In the genomic region with DNA sequence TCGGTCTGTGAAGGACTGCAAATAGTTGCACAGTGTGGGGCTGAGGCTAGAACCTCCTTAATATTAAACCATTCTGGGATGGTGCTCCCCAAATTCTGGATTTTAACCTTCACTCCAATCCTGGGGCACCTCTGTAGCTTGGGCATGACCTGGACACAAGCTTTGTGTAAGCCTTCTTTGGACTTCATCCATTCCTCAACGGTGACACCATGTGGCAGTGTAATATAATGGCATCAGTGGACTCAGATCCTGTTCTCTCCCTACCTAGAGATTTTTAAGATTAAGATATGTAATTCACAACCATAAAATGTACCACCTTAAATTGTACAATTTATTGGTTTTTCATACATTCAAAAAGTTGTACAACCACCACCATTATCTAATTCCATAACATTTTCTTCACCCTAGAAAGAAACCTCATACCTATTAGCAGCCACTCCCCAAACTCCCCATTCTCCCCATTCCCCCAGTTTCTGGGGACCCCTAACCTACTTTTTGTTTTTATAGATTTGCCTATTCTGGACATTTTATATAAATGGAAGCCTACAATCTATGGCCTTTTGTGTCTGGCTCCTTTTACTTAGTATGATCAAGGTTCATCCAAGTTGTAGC, we compare ENCODE assay signal across 9 cellular contexts. TPM values are rescaled to one million over a fixed set of nuclear protein-coding genes. Genes with fewer than 3 reads are reported as not detected.
DNase-seq lines count a peak whose midpoint lies in the region; ATAC-seq and TF ChIP-seq lines count a peak whose summit lies in the region.
"Had no signal": no experiment of that assay in that cellular context is flagged by ENCODE, and none has a peak within 500 bp of the region (broad histone marks: within the 10 kb centered on the region; RNA-seq: fewer than 3 reads in every experiment).

No MANE protein-coding gene starts in this region.

- POLR2A ChIA-PET in CD4-positive, alpha-beta T cell (lab: Charles Lee) = interaction anchor here (1.2 kb wide), 1 partner anchor 144 kb away, joined by 3 read pairs; no protein-coding TSS in a partner anchor

- no peak overlapping the region for H3K27ac ChIP-seq in CD4-positive, alpha-beta T cell (ENCODE audit: low read depth, low read length)
- H3K27ac ChIP-seq in breast epithelium (no peak overlapping the region), lung (ENCODE audit: low read depth in 1 of 2, low read length in 1 of 2) (no peak overlapping the region)

- H3K4me1 Mint-ChIP-seq in CD4-positive, alpha-beta T cell (ENCODE audit: low read depth) = peaks cover 32% of the 10 kb centered on the region
- H3K4me1 Mint-ChIP-seq in activated T-helper 17 cell treated with anti-CD3 and anti-CD28 coated beads, Interleukin-2, amount 50 U/mL, for 72 hours = peaks cover 33% of the 10 kb centered on the region

- H3K9me3 ChIP-seq in CD4-positive, alpha-beta T cell (ENCODE audit: control insufficient read depth, low read length) = no peaks in the 10 kb centered on the region
- H3K9me3 ChIP-seq in breast epithelium = no peaks in the 10 kb centered on the region
- no peaks in the 10 kb centered on the region for H3K9me3 ChIP-seq in lung (ENCODE audit: control insufficient read depth in 2 of 2, insufficient read depth in 1 of 2, low read length in 1 of 2)

- H3K27me3 ChIP-seq in CD4-positive, alpha-beta T cell (ENCODE audit: control insufficient read depth, insufficient read depth, low read length) = no peaks in the 10 kb centered on the region
- H3K27me3 ChIP-seq in breast epithelium (no peaks in the 10 kb centered on the region), lung (ENCODE audit: control insufficient read depth, insufficient read depth) (no peaks in the 10 kb centered on the region)

- H3K4me1 ChIP-seq in breast epithelium = peaks cover 0 to 3% of the 10 kb centered on the region in 2 donors
- H3K4me1 ChIP-seq in lung (ENCODE audit: control insufficient read depth in 2 of 2, insufficient read depth in 2 of 2, low read length in 2 of 2) = peaks cover 2 to 5% of the 10 kb centered on the region in 2 donors

- WGBS in lung, 2 donors = 40 to 51% methylated on average over 2 of the region's 2 CpGs

- H3K36me3 Mint-ChIP-seq in CD4-positive, alpha-beta T cell (ENCODE audit: low read depth) = peaks cover 6% of the 10 kb centered on the region
- no peaks in the 10 kb centered on the region for H3K36me3 Mint-ChIP-seq in activated T-helper 17 cell treated with anti-CD3 and anti-CD28 coated beads, Interleukin-2, amount 50 U/mL, for 72 hours (ENCODE audit: low read depth)
- H3K36me3 Mint-ChIP-seq: IgD-negative memory B cell had no signal

- no peak for TF ChIP-seq POLR2A in breast epithelium (IDR thresholded peaks at IDR 0.05)

- CTCF ChIA-PET in CD4-positive, alpha-beta T cell (lab: Charles Lee) = interaction anchor here (0.7 to 1.0 kb wide), 2 partner anchors 8 to 257 kb away, joined by 3 read pairs; a partner anchor contains a TSS

- no peaks in the 10 kb centered on the region for H3K9me3 Mint-ChIP-seq in CD4-positive, alpha-beta T cell
- no peaks in the 10 kb centered on the region for H3K9me3 Mint-ChIP-seq in activated T-helper 17 cell treated with anti-CD3 and anti-CD28 coated beads, Interleukin-2, amount 50 U/mL, for 72 hours
- H3K9me3 Mint-ChIP-seq: IgD-negative memory B cell had no signal

- peak; percentile 65 for TF ChIP-seq CTCF in CD4-positive, alpha-beta T cell (IDR thresholded peaks at IDR 0.05)
- peak in 2 of 3 donors; percentile 50 to 51 for TF ChIP-seq CTCF in breast epithelium (IDR thresholded peaks at IDR 0.05)
- TF ChIP-seq CTCF in lung (IDR thresholded peaks at IDR 0.05; ENCODE audit: control extremely low read depth, extremely low read depth) = peak; percentile 48

- no peak for ATAC-seq in CD4-positive, alpha-beta T cell (ENCODE audit: poor library complexity)
- no peak for ATAC-seq in lung (ENCODE audit: insufficient read depth, low FRiP score)
- ATAC-seq in HG02610 (IDR thresholded peaks at IDR 0.05; ENCODE audit: unreplicated experiment) = no peak
- ATAC-seq in activated T-helper 17 cell treated with anti-CD3 and anti-CD28 coated beads, Interleukin-2, amount 50 U/mL, for 72 hours (replicated peaks) = no peak

- no peaks in the 10 kb centered on the region for H3K36me3 ChIP-seq in breast epithelium
- H3K36me3 ChIP-seq in lung (ENCODE audit: control insufficient read depth in 2 of 2, insufficient read depth in 2 of 2, low read length in 2 of 2) = no peaks in the 10 kb centered on the region

- H3K27ac Mint-ChIP-seq in CD4-positive, alpha-beta T cell = no peak overlapping the region
- H3K27ac Mint-ChIP-seq in activated T-helper 17 cell treated with anti-CD3 and anti-CD28 coated beads, Interleukin-2, amount 50 U/mL, for 72 hours = no peak overlapping the region
- H3K27ac Mint-ChIP-seq: IgD-negative memory B cell had no signal

- no peaks in the 10 kb centered on the region for H3K27me3 Mint-ChIP-seq in CD4-positive, alpha-beta T cell
- no peaks in the 10 kb centered on the region for H3K27me3 Mint-ChIP-seq in activated T-helper 17 cell treated with anti-CD3 and anti-CD28 coated beads, Interleukin-2, amount 50 U/mL, for 72 hours
- H3K27me3 Mint-ChIP-seq: IgD-negative memory B cell had no signal

- H3K4me3 ChIP-seq in breast epithelium (no peak overlapping the region), lung (no peak overlapping the region)

- intact Hi-C loops in CD4-positive, alpha-beta T cell (cut with DNase I, micrococcal nuclease) = loop anchor here in 1 of 2 experiments (5.0 kb wide), 2 partner anchors 255 to 680 kb away; a partner anchor contains a TSS
- intact Hi-C loops in breast epithelium (cut with DNase I; ENCODE audit: low total_unique reads) = no loop called here

- DNase-seq in CD4-positive, alpha-beta T cell = no peak
- DNase-seq in H4 (ENCODE audit: low spot score) (peak; percentile 58), NCI-H774 (lab: John Stamatoyannopoulos, UW) (peak; percentile 57), breast epithelium (ENCODE audit: low spot score in 2 of 2) (no peak), lung (ENCODE audit: low spot score) (no peak)
- no peak for DNase-seq in stimulated activated naive CD4-positive, alpha-beta T cell treated with Interleukin-2 at 50 U/mL for 16 hours (lab: John Stamatoyannopoulos, UW)

- no peak overlapping the region for H3K4me3 Mint-ChIP-seq in CD4-positive, alpha-beta T cell
- no peak overlapping the region for H3K4me3 Mint-ChIP-seq in activated T-helper 17 cell treated with anti-CD3 and anti-CD28 coated beads, Interleukin-2, amount 50 U/mL, for 72 hours

RNA-seq across cellular contexts. Expression of a gene that starts 4.8 kb away (rescaled TPM):
- total RNA-seq in CD4-positive, alpha-beta T cell = 10 to 100 TPM; 13.8 to 15.6 TPM
- 19.5 and 19.7 TPM in 2 replicates for total RNA-seq in H4 (2014; rRNA removed; shearing (Covaris generic))
- total RNA-seq in breast epithelium (10 to 100 TPM; 15.0 to 26.2 (median 16.4) TPM), lung (10 to 100 TPM; 11.7 to 27.0 TPM)
- 10 to 100 TPM; 17.4 to 28.4 TPM for polyA plus RNA-seq in lung
- total RNA-seq in activated T-helper 17 cell treated with anti-CD3 and anti-CD28 coated beads, Interleukin-2, amount 50 U/mL, for 72 hours = 10 to 100 TPM; 25.8 to 26.3 TPM

RNA-seq across cellular contexts. Expression of a gene that starts 7.8 kb away (rescaled TPM):
- total RNA-seq in CD4-positive, alpha-beta T cell = 1 to 10 TPM; 5.3 to 6.3 TPM
- total RNA-seq in H4 (2014; rRNA removed; shearing (Covaris generic)) = 0.95 and 1.1 TPM in 2 replicates
- total RNA-seq in breast epithelium (1 to 10 TPM; 1.6 to 3.1 (median 2.9) TPM), lung (10 to 100 TPM in 1 of 2 donors, 1 to 10 TPM in 1; 5.9 to 13.2 TPM)
- polyA plus RNA-seq in lung = 10 to 100 TPM in 1 of 2 donors, 1 to 10 TPM in 1; 4.1 to 30.7 TPM
- 10 to 100 TPM; 35.2 to 42.2 TPM for total RNA-seq in activated T-helper 17 cell treated with anti-CD3 and anti-CD28 coated beads, Interleukin-2, amount 50 U/mL, for 72 hours

Comparison
In these comparisons a context has a peak if more than half of its experiments do, and no peak if none do; other contexts are left out.
1. DNase-seq: peak in H4 (single experiment) and NCI-H774 (single experiment); none in CD4-positive, alpha-beta T cell (0 of 10), breast epithelium (0 of 2), lung (single experiment) and stimulated activated naive CD4-positive, alpha-beta T cell treated with Interleukin-2 at 50 U/mL for 16 hours (single experiment).
2. Peak in every context shown above with its lines, with median percentiles within 50 percentile points of each other: CTCF ChIP-seq.